ENCODE assay signal across 27 cellular contexts in the genomic region with DNA sequence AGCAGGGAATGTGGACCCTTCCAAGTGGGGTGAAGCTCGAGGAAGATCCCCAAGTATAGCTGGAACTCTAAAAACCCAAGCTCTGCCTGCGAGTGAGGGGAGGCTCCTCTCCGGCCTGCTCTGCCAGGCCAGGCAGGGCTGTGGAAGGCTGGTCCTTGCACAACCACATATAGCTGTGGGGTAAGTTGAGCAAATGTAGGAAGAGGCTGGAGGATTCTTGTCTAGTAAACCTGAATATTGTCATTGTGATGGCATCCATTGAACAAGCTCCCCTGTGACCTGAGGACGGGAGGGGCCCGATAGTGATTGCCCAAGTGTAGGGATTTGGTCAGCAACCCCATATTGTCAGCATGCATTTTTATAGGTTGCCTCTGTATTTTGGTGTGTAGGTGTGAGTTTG.
"Had no signal": no experiment of that assay in that cellular context is flagged by ENCODE, and none has a peak within 500 bp of the region (broad histone marks: within the 10 kb centered on the region; RNA-seq: fewer than 3 reads in every experiment).

No MANE protein-coding gene starts in this region.

- DNase-seq: activated CD4-positive, alpha-beta T cell treated with anti-CD3 and anti-CD28 coated beads for 36 hours; activated CD4-positive, alpha-beta T cell treated with anti-CD3 and anti-CD28 coated beads, Interleukin-2, amount 10 ng/mL, durations not matched to agents 7 days and 5 days; activated CD4-positive, alpha-beta T cell treated with anti-CD3 and anti-CD28 coated beads, Interleukin-2, amount 50 U/mL, for 48 hours; activated CD8-positive, alpha-beta T cell treated with anti-CD3 and anti-CD28 coated beads, Interleukin-2, amount 10 ng/mL, durations not matched to agents 7 days and 5 days; activated effector memory CD4-positive, alpha-beta T cell treated with Interleukin-2 at 50 U/mL for 16 hours; activated naive CD4-positive, alpha-beta T cell; activated T-cell treated with anti-CD3 and anti-CD28 coated beads, Interleukin-2, amount 50 U/mL, for 48 hours; body of pancreas; Kasumi-1; KG1; MG63; NCI-H1048; NCI-H146; NCI-H187; NCI-H2081; NCI-H2171 treated with DMSO at 0.1 percent for 48 hours; NCI-H2227 treated with DMSO at 0.1 percent for 48 hours; NCI-H446 treated with DMSO at 0.1 percent for 48 hours; NCI-H524; NCI-H69; PC-3; RPMI8226; SHP77 treated with DMSO at 0.1 percent for 48 hours; SK-N-SH had no signal

- H3K4me3 Mint-ChIP-seq: activated CD4-positive, alpha-beta T cell treated with anti-CD3 and anti-CD28 coated beads for 36 hours; activated CD4-positive, alpha-beta T cell treated with anti-CD3 and anti-CD28 coated beads, Interleukin-2, amount 10 ng/mL, durations not matched to agents 7 days and 5 days; activated CD8-positive, alpha-beta T cell treated with anti-CD3 and anti-CD28 coated beads, Interleukin-2, amount 10 ng/mL, durations not matched to agents 7 days and 5 days; T-helper 1 cell treated with Interleukin-12 subunit alpha and Interleukin-12 subunit beta and Interleukin-4 antibody, amounts not matched to agents 30 μg/mL and 1 μg/mL, for 36 hours; T-helper 2 cell treated with Interferon-gamma antibody and Interleukin-4, amounts not matched to agents 5 μg/mL and 100 μg/mL, for 36 hours had no signal

- H3K9me3 Mint-ChIP-seq: activated CD4-positive, alpha-beta T cell treated with anti-CD3 and anti-CD28 coated beads, Interleukin-2, amount 10 ng/mL, durations not matched to agents 7 days and 5 days; activated naive CD4-positive, alpha-beta T cell treated with anti-CD3 and anti-CD28 coated beads, Interleukin-2, amount 50 U/mL, for 72 hours; T-helper 1 cell treated with Interleukin-12 subunit alpha and Interleukin-12 subunit beta and Interleukin-4 antibody, amounts not matched to agents 30 μg/mL and 1 μg/mL, for 36 hours; T-helper 2 cell treated with Interferon-gamma antibody and Interleukin-4, amounts not matched to agents 5 μg/mL and 100 μg/mL, for 36 hours had no signal

- H3K36me3 Mint-ChIP-seq: activated naive CD4-positive, alpha-beta T cell treated with anti-CD3 and anti-CD28 coated beads, Interleukin-2, amount 50 U/mL, for 72 hours had no signal

- H3K27ac Mint-ChIP-seq: activated CD4-positive, alpha-beta T cell treated with anti-CD3 and anti-CD28 coated beads for 36 hours; activated CD4-positive, alpha-beta T cell treated with anti-CD3 and anti-CD28 coated beads, Interleukin-2, amount 10 ng/mL, durations not matched to agents 7 days and 5 days; activated CD8-positive, alpha-beta T cell treated with anti-CD3 and anti-CD28 coated beads, Interleukin-2, amount 10 ng/mL, durations not matched to agents 7 days and 5 days; activated naive CD4-positive, alpha-beta T cell treated with anti-CD3 and anti-CD28 coated beads, Interleukin-2, amount 50 U/mL, for 72 hours; T-helper 1 cell treated with Interleukin-12 subunit alpha and Interleukin-12 subunit beta and Interleukin-4 antibody, amounts not matched to agents 30 μg/mL and 1 μg/mL, for 36 hours; T-helper 2 cell treated with Interferon-gamma antibody and Interleukin-4, amounts not matched to agents 5 μg/mL and 100 μg/mL, for 36 hours had no signal

- H3K4me1 Mint-ChIP-seq: activated CD4-positive, alpha-beta T cell treated with anti-CD3 and anti-CD28 coated beads for 36 hours; activated CD4-positive, alpha-beta T cell treated with anti-CD3 and anti-CD28 coated beads, Interleukin-2, amount 10 ng/mL, durations not matched to agents 7 days and 5 days had no signal
